In genomic region chr11:2804701-2805387, GRCh38 we compare ENCODE assay signal across 14 cellular contexts.
DNase-seq lines count a peak whose midpoint lies in the region; ATAC-seq, FAIRE-seq and TF ChIP-seq lines count a peak whose summit lies in the region.
"Had no signal": no experiment of that assay in that cellular context is flagged by ENCODE, and none has a peak within 500 bp of the region (broad histone marks: within the 10 kb centered on the region; RNA-seq: fewer than 3 reads in every experiment).

No MANE protein-coding gene starts in this region.

- no peaks in the 10 kb centered on the region for H3K27me3 ChIP-seq in BLaER1 treated with 17β-estradiol and CSF1 and Interleukin-3, amounts not matched to agents 10 nM and 100 nM
- H3K27me3 ChIP-seq in ascending aorta (no peaks in the 10 kb centered on the region), left ventricle myocardium inferior (ENCODE audit: low read depth) (no peaks in the 10 kb centered on the region), pancreas (no peaks in the 10 kb centered on the region)

- peak; percentile 6 to 61 for DNase-seq in ascending aorta (ENCODE audit: low spot score in 2 of 2)
- DNase-seq in left ventricle myocardium inferior, result peak; percentile 40
- peak; percentile 2 to 44 (median 12) for DNase-seq in pancreas
- DNase-seq in activated CD4-positive, alpha-beta T cell treated with anti-CD3 and anti-CD28 coated beads, Interleukin-2, amount 10 ng/mL, durations not matched to agents 7 days and 5 days, result no peak
- DNase-seq in activated CD4-positive, alpha-beta T cell treated with anti-CD3 and anti-CD28 coated beads for 4 hours, result no peak
- no peak for DNase-seq in NCI-H1417 (lab: John Stamatoyannopoulos, UW)
- DNase-seq in DMS 273 treated with DMSO at 0.1 percent for 48 hours (lab: John Stamatoyannopoulos, UW), result no peak
- DNase-seq: activated CD4-positive, alpha-beta T cell treated with anti-CD3 and anti-CD28 coated beads, Interleukin-2, amount 50 U/mL, for 1 hour; AML-193; amygdala; NCI-H1105 treated with DMSO at 0.1 percent for 48 hours; NCI-H748 treated with DMSO at 0.1 percent for 48 hours had no signal

- H3K4me2 ChIP-seq in BLaER1 treated with 17β-estradiol and CSF1 and Interleukin-3, amounts not matched to agents 10 nM and 100 nM, result peak overlapping the region in 9 of 11 experiments; percentile 21 to 99 (median 89); a peak in 17 of 22 replicates

- H3K9me3 ChIP-seq in BLaER1 treated with 17β-estradiol and CSF1 and Interleukin-3, amounts not matched to agents 10 nM and 100 nM (replicated peaks in 1 of 11), result peaks cover 7 to 11% (median 8%) of the 10 kb centered on the region in 11 experiments
- H3K9me3 ChIP-seq in ascending aorta (no peaks in the 10 kb centered on the region), left ventricle myocardium inferior (replicated peaks) (no peaks in the 10 kb centered on the region), pancreas (no peaks in the 10 kb centered on the region)

- peak overlapping the region in 4 of 11 experiments; percentile 4 to 49 (median 22); a peak in 4 of 22 replicates for H3K27ac ChIP-seq in BLaER1 treated with 17β-estradiol and CSF1 and Interleukin-3, amounts not matched to agents 10 nM and 100 nM
- H3K27ac ChIP-seq in ascending aorta (no peak overlapping the region), left ventricle myocardium inferior (replicated peaks) (peak overlapping the region; percentile 63), pancreas (no peak overlapping the region)

- ATAC-seq in pancreas, result no peak
- ATAC-seq: SK-N-SH treated with all-trans-retinoic acid at 6 μM for 48 hours had no signal

- peaks cover 39 to 84% (median 80%) of the 10 kb centered on the region in 10 experiments for H3K4me1 ChIP-seq in BLaER1 treated with 17β-estradiol and CSF1 and Interleukin-3, amounts not matched to agents 10 nM and 100 nM
- H3K4me1 ChIP-seq in ascending aorta (peaks cover 0 to 13% of the 10 kb centered on the region in 2 donors), left ventricle myocardium inferior (peaks cover 71% of the 10 kb centered on the region), pancreas (no peaks in the 10 kb centered on the region)

- intact Hi-C loops in ascending aorta (cut with DNase I), result no loop called here
- intact Hi-C loops in left ventricle myocardium inferior (cut with micrococcal nuclease), result no loop called here
- intact Hi-C loops in pancreas (cut with DNase I), result no loop called here

- WGBS in pancreas, 2 donors, result 89 to 92% methylated on average over 19 of the region's 19 CpGs

- no peak for FAIRE-seq in pancreas (lab: Jason Lieb, UNC)

- POLR2A ChIA-PET in activated CD4-positive, alpha-beta T cell treated with anti-CD3 and anti-CD28 coated beads, Interleukin-2, amount 10 ng/mL, durations not matched to agents 7 days and 5 days (lab: Charles Lee), result no interaction called here

- H3K4me3 Mint-ChIP-seq in activated CD4-positive, alpha-beta T cell treated with anti-CD3 and anti-CD28 coated beads, Interleukin-2, amount 10 ng/mL, durations not matched to agents 7 days and 5 days, result no peak overlapping the region

- H3K36me3 ChIP-seq in BLaER1 treated with 17β-estradiol and CSF1 and Interleukin-3, amounts not matched to agents 10 nM and 100 nM, result peaks cover 0 to 7% (median 0%) of the 10 kb centered on the region in 11 experiments; a peak in 3 of 22 replicates
- no peaks in the 10 kb centered on the region for H3K36me3 ChIP-seq in ascending aorta
- no peaks in the 10 kb centered on the region for H3K36me3 ChIP-seq in left ventricle myocardium inferior
- H3K36me3 ChIP-seq in pancreas, result no peaks in the 10 kb centered on the region

- no peak overlapping the region for H3K4me3 ChIP-seq in BLaER1 treated with 17β-estradiol and CSF1 and Interleukin-3, amounts not matched to agents 10 nM and 100 nM
- no peak overlapping the region for H3K4me3 ChIP-seq in ascending aorta
- H3K4me3 ChIP-seq in left ventricle myocardium inferior, result no peak overlapping the region
- H3K4me3 ChIP-seq in pancreas, result no peak overlapping the region

- H3K27me3 Mint-ChIP-seq in activated CD4-positive, alpha-beta T cell treated with anti-CD3 and anti-CD28 coated beads, Interleukin-2, amount 10 ng/mL, durations not matched to agents 7 days and 5 days, result no peaks in the 10 kb centered on the region

- no peak overlapping the region for H3K27ac Mint-ChIP-seq in activated CD4-positive, alpha-beta T cell treated with anti-CD3 and anti-CD28 coated beads, Interleukin-2, amount 10 ng/mL, durations not matched to agents 7 days and 5 days

- TF ChIP-seq CTCF in ascending aorta (IDR thresholded peaks at IDR 0.05), result no peak
- TF ChIP-seq CTCF in left ventricle myocardium inferior (IDR thresholded peaks at IDR 0.05; ENCODE audit: borderline replicate concordance), result no peak
- no peak for TF ChIP-seq CTCF in pancreas (IDR thresholded peaks at IDR 0.05)

- H3K4me1 Mint-ChIP-seq in activated CD4-positive, alpha-beta T cell treated with anti-CD3 and anti-CD28 coated beads, Interleukin-2, amount 10 ng/mL, durations not matched to agents 7 days and 5 days, result peaks cover 9% of the 10 kb centered on the region

- no peaks in the 10 kb centered on the region for H3K36me3 Mint-ChIP-seq in activated CD4-positive, alpha-beta T cell treated with anti-CD3 and anti-CD28 coated beads, Interleukin-2, amount 10 ng/mL, durations not matched to agents 7 days and 5 days (ENCODE audit: low read depth)

- peak overlapping the region in 6 of 11 experiments; percentile 9 to 34 (median 21); a peak in 7 of 22 replicates for H3K9ac ChIP-seq in BLaER1 treated with 17β-estradiol and CSF1 and Interleukin-3, amounts not matched to agents 10 nM and 100 nM

- H3K9me3 Mint-ChIP-seq in activated CD4-positive, alpha-beta T cell treated with anti-CD3 and anti-CD28 coated beads, Interleukin-2, amount 10 ng/mL, durations not matched to agents 7 days and 5 days, result peaks cover 3% of the 10 kb centered on the region

- H4K20me1 ChIP-seq in BLaER1 treated with 17β-estradiol and CSF1 and Interleukin-3, amounts not matched to agents 10 nM and 100 nM, result peaks cover 0 to 9% (median 0%) of the 10 kb centered on the region in 11 experiments; a peak in 3 of 22 replicates

- CTCF ChIA-PET in activated CD4-positive, alpha-beta T cell treated with anti-CD3 and anti-CD28 coated beads, Interleukin-2, amount 10 ng/mL, durations not matched to agents 7 days and 5 days (lab: Charles Lee), result interaction anchor here (0.6 to 1.1 kb wide), 2 partner anchors 10 to 85 kb away, joined by 3 to 4 read pairs; no protein-coding TSS in a partner anchor

Comparison
In these comparisons a context has a peak if more than half of its experiments do, and no peak if none do; other contexts are left out.
1. DNase-seq: peak in ascending aorta (2 of 2), left ventricle myocardium inferior (single experiment) and pancreas (6 of 6); none in activated CD4-positive, alpha-beta T cell treated with anti-CD3 and anti-CD28 coated beads, Interleukin-2, amount 10 ng/mL, durations not matched to agents 7 days and 5 days (single experiment), activated CD4-positive, alpha-beta T cell treated with anti-CD3 and anti-CD28 coated beads for 4 hours (0 of 2), NCI-H1417 (0 of 3) and DMS 273 treated with DMSO at 0.1 percent for 48 hours (single experiment).